In the genomic region with DNA sequence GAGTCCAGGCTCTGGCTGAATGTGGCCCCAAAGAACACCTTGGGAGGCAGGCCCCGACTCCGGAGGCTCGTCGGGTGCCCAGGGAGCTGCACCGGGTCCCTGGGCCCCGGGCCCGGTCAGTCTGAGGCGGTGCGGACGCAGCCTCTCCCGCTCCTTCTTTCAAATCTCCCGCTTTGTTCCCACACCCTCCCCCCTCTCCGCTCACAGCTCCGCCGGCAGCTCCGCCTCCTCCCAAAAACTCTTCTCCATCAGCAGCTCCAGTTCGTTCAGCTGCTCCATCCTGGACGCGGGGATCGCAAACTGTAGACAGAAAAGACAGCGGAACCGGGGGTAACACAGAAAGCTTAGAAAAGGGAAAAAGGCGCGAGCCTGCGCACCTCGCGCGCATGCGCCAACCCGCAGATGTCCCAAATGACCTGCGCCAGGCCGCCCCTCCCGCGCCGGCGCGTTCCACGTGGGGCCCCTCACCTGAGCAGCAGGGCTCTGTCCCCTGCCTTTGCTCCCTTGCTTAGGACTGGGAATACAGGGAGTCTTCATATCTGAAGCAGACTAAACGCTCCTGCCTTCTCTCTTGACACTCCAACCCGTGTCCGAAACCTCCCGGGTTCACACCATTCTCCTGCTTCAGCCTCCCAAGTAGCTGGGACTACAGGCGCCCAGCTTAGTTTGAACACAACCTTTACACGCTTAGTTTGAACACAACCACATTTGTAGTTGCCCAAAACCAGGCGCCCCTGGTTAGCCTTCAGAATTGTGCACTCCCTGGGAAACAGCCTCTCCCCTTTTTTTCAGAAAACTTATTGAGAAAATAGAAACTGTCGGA, we compare ENCODE assay signal across 1 cellular context.
TF ChIP-seq lines count a peak whose summit lies in the region.

A gene with protein sequence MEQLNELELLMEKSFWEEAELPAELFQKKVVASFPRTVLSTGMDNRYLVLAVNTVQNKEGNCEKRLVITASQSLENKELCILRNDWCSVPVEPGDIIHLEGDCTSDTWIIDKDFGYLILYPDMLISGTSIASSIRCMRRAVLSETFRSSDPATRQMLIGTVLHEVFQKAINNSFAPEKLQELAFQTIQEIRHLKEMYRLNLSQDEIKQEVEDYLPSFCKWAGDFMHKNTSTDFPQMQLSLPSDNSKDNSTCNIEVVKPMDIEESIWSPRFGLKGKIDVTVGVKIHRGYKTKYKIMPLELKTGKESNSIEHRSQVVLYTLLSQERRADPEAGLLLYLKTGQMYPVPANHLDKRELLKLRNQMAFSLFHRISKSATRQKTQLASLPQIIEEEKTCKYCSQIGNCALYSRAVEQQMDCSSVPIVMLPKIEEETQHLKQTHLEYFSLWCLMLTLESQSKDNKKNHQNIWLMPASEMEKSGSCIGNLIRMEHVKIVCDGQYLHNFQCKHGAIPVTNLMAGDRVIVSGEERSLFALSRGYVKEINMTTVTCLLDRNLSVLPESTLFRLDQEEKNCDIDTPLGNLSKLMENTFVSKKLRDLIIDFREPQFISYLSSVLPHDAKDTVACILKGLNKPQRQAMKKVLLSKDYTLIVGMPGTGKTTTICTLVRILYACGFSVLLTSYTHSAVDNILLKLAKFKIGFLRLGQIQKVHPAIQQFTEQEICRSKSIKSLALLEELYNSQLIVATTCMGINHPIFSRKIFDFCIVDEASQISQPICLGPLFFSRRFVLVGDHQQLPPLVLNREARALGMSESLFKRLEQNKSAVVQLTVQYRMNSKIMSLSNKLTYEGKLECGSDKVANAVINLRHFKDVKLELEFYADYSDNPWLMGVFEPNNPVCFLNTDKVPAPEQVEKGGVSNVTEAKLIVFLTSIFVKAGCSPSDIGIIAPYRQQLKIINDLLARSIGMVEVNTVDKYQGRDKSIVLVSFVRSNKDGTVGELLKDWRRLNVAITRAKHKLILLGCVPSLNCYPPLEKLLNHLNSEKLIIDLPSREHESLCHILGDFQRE (minus strand): TSS at position 388 of the 823 bp plus-strand sequence. CDS start 109 bp downstream, at position 279.

TF ChIP-seq in K562, 482 proteins besides CTCF, POLR2A, EP300 and RAD21 (continued from another document and continues in another):
- TF ChIP-seq CHD1 (IDR thresholded peaks at IDR 0.05; ENCODE audit: low read length): no peak
- TF ChIP-seq, protein P1, sequence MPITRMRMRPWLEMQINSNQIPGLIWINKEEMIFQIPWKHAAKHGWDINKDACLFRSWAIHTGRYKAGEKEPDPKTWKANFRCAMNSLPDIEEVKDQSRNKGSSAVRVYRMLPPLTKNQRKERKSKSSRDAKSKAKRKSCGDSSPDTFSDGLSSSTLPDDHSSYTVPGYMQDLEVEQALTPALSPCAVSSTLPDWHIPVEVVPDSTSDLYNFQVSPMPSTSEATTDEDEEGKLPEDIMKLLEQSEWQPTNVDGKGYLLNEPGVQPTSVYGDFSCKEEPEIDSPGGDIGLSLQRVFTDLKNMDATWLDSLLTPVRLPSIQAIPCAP (CRISPR knock-in tag; IDR thresholded peaks at IDR 0.05; ENCODE audit: borderline replicate concordance): no peak
- TF ChIP-seq ZNF3 (CRISPR knock-in tag; IDR thresholded peaks at IDR 0.05): no peak
- peak; percentile 36 for TF ChIP-seq DACH1 (IDR thresholded peaks at IDR 0.05; ENCODE audit: partially characterized antibody)
- no peak for TF ChIP-seq FOS (IDR thresholded peaks at IDR 0.05; ENCODE audit: extremely low read depth, insufficient read length)
- no peak for TF ChIP-seq ZNF444 (CRISPR knock-in tag; IDR thresholded peaks at IDR 0.05)
- TF ChIP-seq, protein P2, sequence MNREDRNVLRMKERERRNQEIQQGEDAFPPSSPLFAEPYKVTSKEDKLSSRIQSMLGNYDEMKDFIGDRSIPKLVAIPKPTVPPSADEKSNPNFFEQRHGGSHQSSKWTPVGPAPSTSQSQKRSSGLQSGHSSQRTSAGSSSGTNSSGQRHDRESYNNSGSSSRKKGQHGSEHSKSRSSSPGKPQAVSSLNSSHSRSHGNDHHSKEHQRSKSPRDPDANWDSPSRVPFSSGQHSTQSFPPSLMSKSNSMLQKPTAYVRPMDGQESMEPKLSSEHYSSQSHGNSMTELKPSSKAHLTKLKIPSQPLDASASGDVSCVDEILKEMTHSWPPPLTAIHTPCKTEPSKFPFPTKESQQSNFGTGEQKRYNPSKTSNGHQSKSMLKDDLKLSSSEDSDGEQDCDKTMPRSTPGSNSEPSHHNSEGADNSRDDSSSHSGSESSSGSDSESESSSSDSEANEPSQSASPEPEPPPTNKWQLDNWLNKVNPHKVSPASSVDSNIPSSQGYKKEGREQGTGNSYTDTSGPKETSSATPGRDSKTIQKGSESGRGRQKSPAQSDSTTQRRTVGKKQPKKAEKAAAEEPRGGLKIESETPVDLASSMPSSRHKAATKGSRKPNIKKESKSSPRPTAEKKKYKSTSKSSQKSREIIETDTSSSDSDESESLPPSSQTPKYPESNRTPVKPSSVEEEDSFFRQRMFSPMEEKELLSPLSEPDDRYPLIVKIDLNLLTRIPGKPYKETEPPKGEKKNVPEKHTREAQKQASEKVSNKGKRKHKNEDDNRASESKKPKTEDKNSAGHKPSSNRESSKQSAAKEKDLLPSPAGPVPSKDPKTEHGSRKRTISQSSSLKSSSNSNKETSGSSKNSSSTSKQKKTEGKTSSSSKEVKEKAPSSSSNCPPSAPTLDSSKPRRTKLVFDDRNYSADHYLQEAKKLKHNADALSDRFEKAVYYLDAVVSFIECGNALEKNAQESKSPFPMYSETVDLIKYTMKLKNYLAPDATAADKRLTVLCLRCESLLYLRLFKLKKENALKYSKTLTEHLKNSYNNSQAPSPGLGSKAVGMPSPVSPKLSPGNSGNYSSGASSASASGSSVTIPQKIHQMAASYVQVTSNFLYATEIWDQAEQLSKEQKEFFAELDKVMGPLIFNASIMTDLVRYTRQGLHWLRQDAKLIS (CRISPR knock-in tag; IDR thresholded peaks at IDR 0.05): 0 out of 2 replicates have a peak, but pooled peaks have one; percentile 60
- no peak for TF ChIP-seq ZNF146 (CRISPR knock-in tag; IDR thresholded peaks at IDR 0.05; ENCODE audit: unreplicated experiment)
- no peak for TF ChIP-seq ASH1L (IDR thresholded peaks at IDR 0.05; ENCODE audit: borderline replicate concordance, low read depth, partially characterized antibody)
- no peak for TF ChIP-seq ETV6 (IDR thresholded peaks at IDR 0.05; ENCODE audit: borderline replicate concordance in 1 of 2, low read depth in 2 of 2, low read length in 1 of 2)
- no peak for TF ChIP-seq ETV6 (CRISPR knock-in tag; IDR thresholded peaks at IDR 0.05; ENCODE audit: borderline replicate concordance)
- no peak for TF ChIP-seq ZNF212 (CRISPR knock-in tag; IDR thresholded peaks at IDR 0.05)
- no peak for TF ChIP-seq HMG20A (CRISPR knock-in tag; conservative IDR thresholded peaks at IDR 0.05)
- peak; percentile 59; the same call in 1 of the 2 replicates for TF ChIP-seq ESRRA (IDR thresholded peaks at IDR 0.05; ENCODE audit: borderline replicate concordance, low read depth)
- TF ChIP-seq, protein P3, sequence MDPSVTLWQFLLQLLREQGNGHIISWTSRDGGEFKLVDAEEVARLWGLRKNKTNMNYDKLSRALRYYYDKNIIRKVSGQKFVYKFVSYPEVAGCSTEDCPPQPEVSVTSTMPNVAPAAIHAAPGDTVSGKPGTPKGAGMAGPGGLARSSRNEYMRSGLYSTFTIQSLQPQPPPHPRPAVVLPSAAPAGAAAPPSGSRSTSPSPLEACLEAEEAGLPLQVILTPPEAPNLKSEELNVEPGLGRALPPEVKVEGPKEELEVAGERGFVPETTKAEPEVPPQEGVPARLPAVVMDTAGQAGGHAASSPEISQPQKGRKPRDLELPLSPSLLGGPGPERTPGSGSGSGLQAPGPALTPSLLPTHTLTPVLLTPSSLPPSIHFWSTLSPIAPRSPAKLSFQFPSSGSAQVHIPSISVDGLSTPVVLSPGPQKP (CRISPR knock-in tag; IDR thresholded peaks at IDR 0.05): no peak
- TF ChIP-seq ZNF766 (CRISPR knock-in tag; conservative IDR thresholded peaks at IDR 0.05): 0 out of 2 replicates have a peak, but pooled peaks have one; percentile 41
- no peak for TF ChIP-seq STAT5A (IDR thresholded peaks at IDR 0.05; ENCODE audit: borderline replicate concordance, low read length)
- TF ChIP-seq, protein P4, sequence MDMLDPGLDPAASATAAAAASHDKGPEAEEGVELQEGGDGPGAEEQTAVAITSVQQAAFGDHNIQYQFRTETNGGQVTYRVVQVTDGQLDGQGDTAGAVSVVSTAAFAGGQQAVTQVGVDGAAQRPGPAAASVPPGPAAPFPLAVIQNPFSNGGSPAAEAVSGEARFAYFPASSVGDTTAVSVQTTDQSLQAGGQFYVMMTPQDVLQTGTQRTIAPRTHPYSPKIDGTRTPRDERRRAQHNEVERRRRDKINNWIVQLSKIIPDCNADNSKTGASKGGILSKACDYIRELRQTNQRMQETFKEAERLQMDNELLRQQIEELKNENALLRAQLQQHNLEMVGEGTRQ (CRISPR knock-in tag; IDR thresholded peaks at IDR 0.05): peak; percentile 61
- TF ChIP-seq, protein P5, sequence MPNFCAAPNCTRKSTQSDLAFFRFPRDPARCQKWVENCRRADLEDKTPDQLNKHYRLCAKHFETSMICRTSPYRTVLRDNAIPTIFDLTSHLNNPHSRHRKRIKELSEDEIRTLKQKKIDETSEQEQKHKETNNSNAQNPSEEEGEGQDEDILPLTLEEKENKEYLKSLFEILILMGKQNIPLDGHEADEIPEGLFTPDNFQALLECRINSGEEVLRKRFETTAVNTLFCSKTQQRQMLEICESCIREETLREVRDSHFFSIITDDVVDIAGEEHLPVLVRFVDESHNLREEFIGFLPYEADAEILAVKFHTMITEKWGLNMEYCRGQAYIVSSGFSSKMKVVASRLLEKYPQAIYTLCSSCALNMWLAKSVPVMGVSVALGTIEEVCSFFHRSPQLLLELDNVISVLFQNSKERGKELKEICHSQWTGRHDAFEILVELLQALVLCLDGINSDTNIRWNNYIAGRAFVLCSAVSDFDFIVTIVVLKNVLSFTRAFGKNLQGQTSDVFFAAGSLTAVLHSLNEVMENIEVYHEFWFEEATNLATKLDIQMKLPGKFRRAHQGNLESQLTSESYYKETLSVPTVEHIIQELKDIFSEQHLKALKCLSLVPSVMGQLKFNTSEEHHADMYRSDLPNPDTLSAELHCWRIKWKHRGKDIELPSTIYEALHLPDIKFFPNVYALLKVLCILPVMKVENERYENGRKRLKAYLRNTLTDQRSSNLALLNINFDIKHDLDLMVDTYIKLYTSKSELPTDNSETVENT (CRISPR knock-in tag; IDR thresholded peaks at IDR 0.05): 0 out of 2 replicates have a peak, but pooled peaks have one; percentile 37
- peak; percentile 80 for TF ChIP-seq ATF7 (IDR thresholded peaks at IDR 0.05)
- TF ChIP-seq TEAD4 (IDR thresholded peaks at IDR 0.05; ENCODE audit: low read length): no peak; the same call in 1 of the 2 replicates
- no peak for TF ChIP-seq TEAD4 (CRISPR knock-in tag; IDR thresholded peaks at IDR 0.05; ENCODE audit: borderline replicate concordance)
- TF ChIP-seq, protein P6, sequence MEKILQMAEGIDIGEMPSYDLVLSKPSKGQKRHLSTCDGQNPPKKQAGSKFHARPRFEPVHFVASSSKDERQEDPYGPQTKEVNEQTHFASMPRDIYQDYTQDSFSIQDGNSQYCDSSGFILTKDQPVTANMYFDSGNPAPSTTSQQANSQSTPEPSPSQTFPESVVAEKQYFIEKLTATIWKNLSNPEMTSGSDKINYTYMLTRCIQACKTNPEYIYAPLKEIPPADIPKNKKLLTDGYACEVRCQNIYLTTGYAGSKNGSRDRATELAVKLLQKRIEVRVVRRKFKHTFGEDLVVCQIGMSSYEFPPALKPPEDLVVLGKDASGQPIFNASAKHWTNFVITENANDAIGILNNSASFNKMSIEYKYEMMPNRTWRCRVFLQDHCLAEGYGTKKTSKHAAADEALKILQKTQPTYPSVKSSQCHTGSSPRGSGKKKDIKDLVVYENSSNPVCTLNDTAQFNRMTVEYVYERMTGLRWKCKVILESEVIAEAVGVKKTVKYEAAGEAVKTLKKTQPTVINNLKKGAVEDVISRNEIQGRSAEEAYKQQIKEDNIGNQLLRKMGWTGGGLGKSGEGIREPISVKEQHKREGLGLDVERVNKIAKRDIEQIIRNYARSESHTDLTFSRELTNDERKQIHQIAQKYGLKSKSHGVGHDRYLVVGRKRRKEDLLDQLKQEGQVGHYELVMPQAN (IDR thresholded peaks at IDR 0.05; ENCODE audit: borderline replicate concordance): peak; percentile 94
- no peak for TF ChIP-seq NFE2L1 (tag; IDR thresholded peaks at IDR 0.05; ENCODE audit: borderline replicate concordance, low read depth)
- 0 out of 3 replicates have a peak, but pooled peaks of 1 of the 2 experiments have one; percentile 53 for TF ChIP-seq CBX3 (IDR thresholded peaks at IDR 0.05; ENCODE audit: borderline replicate concordance in 1 of 2, low read length in 2 of 2)
- 0 out of 2 replicates have a peak, but pooled peaks have one; percentile 11 for TF ChIP-seq CHCHD3 (CRISPR knock-in tag; IDR thresholded peaks at IDR 0.05)
- TF ChIP-seq LCOR (CRISPR knock-in tag; IDR thresholded peaks at IDR 0.05): peak; percentile 99
- peak; percentile 57 for TF ChIP-seq POU5F1 (IDR thresholded peaks at IDR 0.05; ENCODE audit: borderline replicate concordance, low read depth, low read length, partially characterized antibody)
- peak; percentile 34; the same call in 1 of the 2 replicates for TF ChIP-seq SOX6 (IDR thresholded peaks at IDR 0.05)
- TF ChIP-seq ETV5 (CRISPR knock-in tag; IDR thresholded peaks at IDR 0.05; ENCODE audit: low read depth): no peak; the same call in 1 of the 2 replicates
- no peak for TF ChIP-seq ARID2 (IDR thresholded peaks at IDR 0.05)
- TF ChIP-seq ZNF75A (CRISPR knock-in tag; IDR thresholded peaks at IDR 0.05): no peak
- no peak for TF ChIP-seq ESRRB (CRISPR knock-in tag; IDR thresholded peaks at IDR 0.05; ENCODE audit: borderline replicate concordance)
- TF ChIP-seq, protein P7, sequence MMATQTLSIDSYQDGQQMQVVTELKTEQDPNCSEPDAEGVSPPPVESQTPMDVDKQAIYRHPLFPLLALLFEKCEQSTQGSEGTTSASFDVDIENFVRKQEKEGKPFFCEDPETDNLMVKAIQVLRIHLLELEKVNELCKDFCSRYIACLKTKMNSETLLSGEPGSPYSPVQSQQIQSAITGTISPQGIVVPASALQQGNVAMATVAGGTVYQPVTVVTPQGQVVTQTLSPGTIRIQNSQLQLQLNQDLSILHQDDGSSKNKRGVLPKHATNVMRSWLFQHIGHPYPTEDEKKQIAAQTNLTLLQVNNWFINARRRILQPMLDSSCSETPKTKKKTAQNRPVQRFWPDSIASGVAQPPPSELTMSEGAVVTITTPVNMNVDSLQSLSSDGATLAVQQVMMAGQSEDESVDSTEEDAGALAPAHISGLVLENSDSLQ (IDR thresholded peaks at IDR 0.05): no peak
- no peak for TF ChIP-seq STAG1 (CRISPR knock-in tag; IDR thresholded peaks at IDR 0.05; ENCODE audit: borderline replicate concordance)
- TF ChIP-seq ZNF717 (CRISPR knock-in tag; IDR thresholded peaks at IDR 0.05): no peak
- TF ChIP-seq ERF (CRISPR knock-in tag; IDR thresholded peaks at IDR 0.05): peak; percentile 76; the same call in 1 of the 2 replicates
- no peak for TF ChIP-seq TARDBP (IDR thresholded peaks at IDR 0.05)
- 0 out of 2 replicates have a peak, but pooled peaks have one; percentile 27 for TF ChIP-seq SMAD3 (CRISPR knock-in tag; conservative IDR thresholded peaks at IDR 0.05)
- TF ChIP-seq THRAP3 (IDR thresholded peaks at IDR 0.05; ENCODE audit: borderline replicate concordance): no peak
- no peak for TF ChIP-seq ZNF561 (CRISPR knock-in tag; conservative IDR thresholded peaks at IDR 0.05)
- no peak for TF ChIP-seq MCM2 (IDR thresholded peaks at IDR 0.05; ENCODE audit: low read depth)
- TF ChIP-seq PHB (CRISPR knock-in tag; IDR thresholded peaks at IDR 0.05): 0 out of 2 replicates have a peak, but pooled peaks have one; percentile 53
- TF ChIP-seq TCF7 (IDR thresholded peaks at IDR 0.05; ENCODE audit: borderline replicate concordance): peak; percentile 45; the same call in 1 of the 2 replicates
- peak; percentile 82 for TF ChIP-seq HMGN3 (IDR thresholded peaks at IDR 0.05; ENCODE audit: borderline replicate concordance, extremely low read depth, insufficient read length, low read depth, low read length)
- no peak for TF ChIP-seq ZNF165 (CRISPR knock-in tag; IDR thresholded peaks at IDR 0.05; ENCODE audit: borderline replicate concordance)
- TF ChIP-seq RBFOX2 (IDR thresholded peaks at IDR 0.05; ENCODE audit: low read depth, low read length): peak; percentile 94
- TF ChIP-seq MAFG (tag; conservative IDR thresholded peaks at IDR 0.05): no peak
